1 cellular context compared by ENCODE assay signal in genomic region chr2:120738786-120739771, GRCh38.
TF ChIP-seq lines count a peak whose summit lies in the region.

No MANE protein-coding gene starts in this region.

TF ChIP-seq in H1, 55 proteins besides CTCF, POLR2A, EP300 and RAD21:
- TF ChIP-seq EGR1 (IDR thresholded peaks at IDR 0.05; ENCODE audit: borderline replicate concordance, low read depth, low read length) (no peak), HDAC2 (IDR thresholded peaks at IDR 0.05; ENCODE audit: borderline replicate concordance in 1 of 2, low read depth in 2 of 2, low read length in 2 of 2) (peak in 1 of 2 experiments; percentile 86; a peak in 1 of 4 replicates), RBBP5 (IDR thresholded peaks at IDR 0.05; ENCODE audit: borderline replicate concordance, low read depth, low read length) (no peak), CBX8 (IDR thresholded peaks at IDR 0.05; ENCODE audit: borderline replicate concordance, low read depth, low read length) (no peak), SP1 (IDR thresholded peaks at IDR 0.05; ENCODE audit: low read depth, low read length) (no peak), RFX5 (IDR thresholded peaks at IDR 0.05; ENCODE audit: borderline replicate concordance, low read depth, low read length) (no peak), TCF12 (IDR thresholded peaks at IDR 0.05; ENCODE audit: low read depth, low read length) (0 out of 2 replicates have a peak, but pooled peaks have one; percentile 36), EZH2 (IDR thresholded peaks at IDR 0.05; ENCODE audit: low read depth, low read length, severe bottlenecking) (no peak), GABPA (IDR thresholded peaks at IDR 0.05; ENCODE audit: borderline replicate concordance, insufficient read depth, low read length) (no peak), SRF (IDR thresholded peaks at IDR 0.05; ENCODE audit: low read depth, low read length) (no peak), SIN3A (conservative IDR thresholded peaks at IDR 0.05 in 1 of 2, IDR thresholded peaks at IDR 0.05 in 1 of 2; ENCODE audit: low read depth in 1 of 2, low read length in 2 of 2) (peak; percentile 54 to 79; a peak in 2 of 4 replicates), CTBP2 (IDR thresholded peaks at IDR 0.05; ENCODE audit: borderline replicate concordance, insufficient read depth, insufficient read length, low read length) (peak; percentile 58)
